33 cellular contexts compared by ENCODE assay signal in the genomic region with DNA sequence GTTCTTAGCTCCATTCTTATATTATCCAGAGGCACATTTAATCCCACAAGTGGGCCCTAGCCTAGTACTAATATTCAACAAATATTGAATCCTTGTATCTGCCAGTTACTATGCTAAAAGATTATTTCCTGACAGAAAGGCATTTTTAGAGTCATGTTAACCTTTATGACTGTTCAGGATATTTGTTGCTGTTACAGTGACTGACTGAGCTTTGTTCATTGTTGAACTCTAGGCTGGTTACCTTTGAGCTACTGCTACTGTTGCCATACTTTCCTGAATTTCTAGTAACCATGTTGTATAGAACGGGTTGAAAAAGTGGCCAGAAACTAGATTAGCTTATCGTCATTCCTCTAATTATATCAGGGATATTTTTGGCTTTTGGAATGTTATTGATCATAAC.
"Had no signal": no experiment of that assay in that cellular context is flagged by ENCODE, and none has a peak within 500 bp of the region (broad histone marks: within the 10 kb centered on the region; RNA-seq: fewer than 3 reads in every experiment).

No MANE protein-coding gene starts in this region.

- ATAC-seq: activated CD4-positive, alpha-beta T cell treated with anti-CD3 and anti-CD28 coated beads for 36 hours; activated CD8-positive, alpha-beta memory T cell treated with anti-CD3 and anti-CD28 coated beads, Interleukin-2, amount 10 ng/mL, durations not matched to agents 7 days and 5 days; activated CD8-positive, alpha-beta T cell treated with anti-CD3 and anti-CD28 coated beads, Interleukin-2, amount 10 ng/mL, durations not matched to agents 7 days and 5 days; body of pancreas; effector memory CD8-positive, alpha-beta T cell; foreskin keratinocyte; gastrocnemius medialis; T-helper 17 cell had no signal

- H3K27ac ChIP-seq: body of pancreas, cardiac muscle cell, colonic mucosa, esophagus muscularis mucosa, foreskin keratinocyte, gastrocnemius medialis had no signal

- H3K4me3 ChIP-seq: body of pancreas, cardiac muscle cell, colonic mucosa, esophagus muscularis mucosa, gastrocnemius medialis had no signal

- H3K27ac Mint-ChIP-seq: activated CD4-positive, alpha-beta memory T cell treated with anti-CD3 and anti-CD28 coated beads for 36 hours; activated CD4-positive, alpha-beta T cell treated with anti-CD3 and anti-CD28 coated beads for 36 hours; activated CD4-positive, alpha-beta T cell treated with anti-CD3 and anti-CD28 coated beads, Interleukin-2, amount 10 ng/mL, durations not matched to agents 24 days and 14 days; activated CD8-positive, alpha-beta memory T cell treated with anti-CD3 and anti-CD28 coated beads, Interleukin-2, amount 10 ng/mL, durations not matched to agents 7 days and 5 days; activated CD8-positive, alpha-beta T cell treated with anti-CD3 and anti-CD28 coated beads, Interleukin-2, amount 10 ng/mL, durations not matched to agents 7 days and 5 days; activated naive CD8-positive, alpha-beta T cell; activated T-helper 1 cell treated with anti-CD3 and anti-CD28 coated beads, Interleukin-12 subunit alpha, Interleukin-12 subunit beta, Interleukin-2, Interleukin-4 antibody, amounts not matched to agents 30 ng/mL and 10 ng/mL and 1 ng/mL, durations not matched to agents 14 hours and 24 hours and 36 hours; T-helper 2 cell treated with Interferon-gamma antibody and Interleukin-4, amounts not matched to agents 5 μg/mL and 100 μg/mL, for 36 hours had no signal

- DNase-seq: activated CD4-positive, alpha-beta memory T cell treated with anti-CD3 and anti-CD28 coated beads for 36 hours; activated CD4-positive, alpha-beta T cell treated with anti-CD3 and anti-CD28 coated beads for 36 hours; activated CD4-positive, alpha-beta T cell treated with anti-CD3 and anti-CD28 coated beads, Interleukin-2, amount 10 ng/mL, durations not matched to agents 24 days and 14 days; activated CD4-positive, CD25-positive, alpha-beta regulatory T cell; activated CD4-positive, CD25-positive, alpha-beta regulatory T cell treated with anti-CD3 and anti-CD28 coated beads, Interleukin-2, amount 50 U/mL, for 72 hours; activated CD8-positive, alpha-beta memory T cell treated with anti-CD3 and anti-CD28 coated beads, Interleukin-2, amount 10 ng/mL, durations not matched to agents 7 days and 5 days; activated CD8-positive, alpha-beta memory T cell treated with anti-CD3 and anti-CD28 coated beads, Interleukin-2, amount 50 U/mL, for 4 hours; activated CD8-positive, alpha-beta T cell treated with anti-CD3 and anti-CD28 coated beads, Interleukin-2, amount 10 ng/mL, durations not matched to agents 7 days and 5 days; activated effector memory CD4-positive, alpha-beta T cell treated with Interleukin-2 at 50 U/mL for 16 hours; activated gamma-delta T cell treated with Interleukin-2 at 50 U/mL for 16 hours; activated naive CD4-positive, alpha-beta T cell treated with anti-CD3 and anti-CD28 coated beads, Interleukin-2, amount 50 U/mL, for 16 hours; activated naive CD4-positive, alpha-beta T cell treated with Interleukin-2 at 50 U/mL for 16 hours; activated T-cell treated with anti-CD3 and anti-CD28 coated beads, Interleukin-2, amount 50 U/mL, for 1 hour; activated T-cell treated with anti-CD3 and anti-CD28 coated beads, Interleukin-2, amount 50 U/mL, for 48 hours; amniotic stem cell; anterior cingulate cortex; body of pancreas; central memory CD4-positive, alpha-beta T cell; cerebellar nuclear complex; colonic mucosa; effector CD4-positive, alpha-beta T cell; effector memory CD8-positive, alpha-beta T cell; erythroblast; foreskin keratinocyte; gastrocnemius medialis; T-helper 1 cell; T-helper 17 cell; T1000 had no signal

- H3K9me3 Mint-ChIP-seq: activated CD4-positive, alpha-beta memory T cell treated with anti-CD3 and anti-CD28 coated beads for 36 hours; activated CD4-positive, alpha-beta T cell treated with anti-CD3 and anti-CD28 coated beads, Interleukin-2, amount 10 ng/mL, durations not matched to agents 24 days and 14 days; activated T-helper 1 cell treated with anti-CD3 and anti-CD28 coated beads, Interleukin-12 subunit alpha, Interleukin-12 subunit beta, Interleukin-2, Interleukin-4 antibody, amounts not matched to agents 30 ng/mL and 10 ng/mL and 1 ng/mL, durations not matched to agents 14 hours and 24 hours and 36 hours; effector memory CD8-positive, alpha-beta T cell; T-helper 2 cell treated with Interferon-gamma antibody and Interleukin-4, amounts not matched to agents 5 μg/mL and 100 μg/mL, for 36 hours had no signal

- H3K4me1 ChIP-seq: colonic mucosa, foreskin keratinocyte, gastrocnemius medialis had no signal

- H3K9me3 ChIP-seq: body of pancreas, colonic mucosa, esophagus muscularis mucosa, gastrocnemius medialis had no signal

- H3K27me3 ChIP-seq: body of pancreas, cardiac muscle cell, colonic mucosa, esophagus muscularis mucosa, foreskin keratinocyte, gastrocnemius medialis had no signal

- H3K36me3 ChIP-seq: colonic mucosa had no signal

- H3K27me3 Mint-ChIP-seq: activated CD4-positive, alpha-beta memory T cell treated with anti-CD3 and anti-CD28 coated beads for 36 hours; activated CD4-positive, alpha-beta T cell treated with anti-CD3 and anti-CD28 coated beads for 36 hours; activated CD4-positive, alpha-beta T cell treated with anti-CD3 and anti-CD28 coated beads, Interleukin-2, amount 10 ng/mL, durations not matched to agents 24 days and 14 days; activated CD8-positive, alpha-beta memory T cell treated with anti-CD3 and anti-CD28 coated beads, Interleukin-2, amount 10 ng/mL, durations not matched to agents 7 days and 5 days; activated naive CD8-positive, alpha-beta T cell; effector memory CD8-positive, alpha-beta T cell; T-helper 17 cell had no signal

- H3K4me3 Mint-ChIP-seq: activated CD4-positive, alpha-beta memory T cell treated with anti-CD3 and anti-CD28 coated beads for 36 hours; activated CD4-positive, alpha-beta T cell treated with anti-CD3 and anti-CD28 coated beads for 36 hours; activated CD4-positive, alpha-beta T cell treated with anti-CD3 and anti-CD28 coated beads, Interleukin-2, amount 10 ng/mL, durations not matched to agents 24 days and 14 days; activated CD8-positive, alpha-beta memory T cell treated with anti-CD3 and anti-CD28 coated beads, Interleukin-2, amount 10 ng/mL, durations not matched to agents 7 days and 5 days; activated CD8-positive, alpha-beta T cell treated with anti-CD3 and anti-CD28 coated beads, Interleukin-2, amount 10 ng/mL, durations not matched to agents 7 days and 5 days; activated naive CD8-positive, alpha-beta T cell; activated T-helper 1 cell treated with anti-CD3 and anti-CD28 coated beads, Interleukin-12 subunit alpha, Interleukin-12 subunit beta, Interleukin-2, Interleukin-4 antibody, amounts not matched to agents 30 ng/mL and 10 ng/mL and 1 ng/mL, durations not matched to agents 14 hours and 24 hours and 36 hours; effector memory CD8-positive, alpha-beta T cell; T-helper 17 cell; T-helper 2 cell treated with Interferon-gamma antibody and Interleukin-4, amounts not matched to agents 5 μg/mL and 100 μg/mL, for 36 hours had no signal
